ENCODE assay signal across 13 cellular contexts in genomic region chr14:20680363-20680762, GRCh38. TPM values are rescaled to one million over a fixed set of nuclear protein-coding genes. Genes with fewer than 3 reads are reported as not detected.
DNase-seq lines count a peak whose midpoint lies in the region; TF ChIP-seq lines count a peak whose summit lies in the region.
"Had no signal": no experiment of that assay in that cellular context is flagged by ENCODE, and none has a peak within 500 bp of the region (broad histone marks: within the 10 kb centered on the region; RNA-seq: fewer than 3 reads in every experiment).

No MANE protein-coding gene starts in this region.

- H3K9ac ChIP-seq in NT2/D1 (ENCODE audit: insufficient read length, low read depth): no peak overlapping the region
- no peak overlapping the region for H3K9ac ChIP-seq in smooth muscle cell (ENCODE audit: low read depth)

- DNase-seq in NT2/D1 (ENCODE audit: low read depth, low spot score): no peak
- DNase-seq in fibroblast of mammary gland (ENCODE audit: low read depth): no peak
- DNase-seq in smooth muscle cell (lab: John Stamatoyannopoulos, UW; ENCODE audit: unreplicated experiment): no peak
- no peak for DNase-seq in activated CD4-positive, alpha-beta memory T cell treated with anti-CD3 and anti-CD28 coated beads for 36 hours
- no peak for DNase-seq in 8988T
- DNase-seq in mesothelial cell of epicardium (ENCODE audit: low spot score in 2 of 2, unreplicated experiment in 2 of 2): no peak
- no peak for DNase-seq in NCI-H2227 (lab: John Stamatoyannopoulos, UW; ENCODE audit: unreplicated experiment)
- DNase-seq: NCI-H69 had no signal

- no peaks in the 10 kb centered on the region for H3K4me1 ChIP-seq in NT2/D1 (ENCODE audit: insufficient read depth, insufficient read length)
- H3K4me1 ChIP-seq in smooth muscle cell (ENCODE audit: low read depth): peaks cover 12% of the 10 kb centered on the region

- H3K27me3 ChIP-seq in NT2/D1 (ENCODE audit: insufficient read depth, insufficient read length) (no peaks in the 10 kb centered on the region), smooth muscle cell (ENCODE audit: low read depth) (no peaks in the 10 kb centered on the region)
- H3K27me3 ChIP-seq: adrenal gland, tibial nerve had no signal

- H3K4me1 Mint-ChIP-seq in activated CD4-positive, alpha-beta memory T cell treated with anti-CD3 and anti-CD28 coated beads for 36 hours (ENCODE audit: low read depth): peaks cover 36% of the 10 kb centered on the region
- H3K4me1 Mint-ChIP-seq in mesothelial cell of epicardium: peaks cover 22% of the 10 kb centered on the region

- no peak overlapping the region for H3K27ac ChIP-seq in smooth muscle cell (ENCODE audit: low read depth)

- POLR2A ChIA-PET in activated CD4-positive, alpha-beta memory T cell treated with anti-CD3 and anti-CD28 coated beads for 36 hours (lab: Charles Lee): interaction anchor here (1.8 to 2.6 kb wide), 3 partner anchors 12 to 49 kb away, joined by 5 to 12 read pairs (median 8); no protein-coding TSS in a partner anchor

- no peak overlapping the region for H3K27ac Mint-ChIP-seq in activated CD4-positive, alpha-beta memory T cell treated with anti-CD3 and anti-CD28 coated beads for 36 hours
- no peak overlapping the region for H3K27ac Mint-ChIP-seq in mesothelial cell of epicardium

- H3K79me2 ChIP-seq in smooth muscle cell (ENCODE audit: low read depth): no peaks in the 10 kb centered on the region

- H3K4me3 ChIP-seq in GM12875 (ENCODE audit: low read depth, low read length): peak overlapping the region; percentile 21
- H3K4me3 ChIP-seq in NT2/D1 (ENCODE audit: insufficient read length, low read depth): peak overlapping the region; percentile 44
- peak overlapping the region; percentile 66 for H3K4me3 ChIP-seq in fibroblast of mammary gland (ENCODE audit: control insufficient read depth, low read depth, low read length)
- peak overlapping the region; percentile 94 for H3K4me3 ChIP-seq in smooth muscle cell

- 82% methylated on average over 8 of the region's 8 CpGs for WGBS in smooth muscle cell (ENCODE audit: low lambda C conversion rate)

- H3K27me3 Mint-ChIP-seq in activated CD4-positive, alpha-beta memory T cell treated with anti-CD3 and anti-CD28 coated beads for 36 hours: no peaks in the 10 kb centered on the region
- H3K27me3 Mint-ChIP-seq in mesothelial cell of epicardium (ENCODE audit: low read depth): peaks cover 13% of the 10 kb centered on the region

- H3K4me3 Mint-ChIP-seq in activated CD4-positive, alpha-beta memory T cell treated with anti-CD3 and anti-CD28 coated beads for 36 hours: no peak overlapping the region
- H3K4me3 Mint-ChIP-seq in mesothelial cell of epicardium: no peak overlapping the region

- H3F3A ChIP-seq in smooth muscle cell (ENCODE audit: low read depth): peaks cover 32% of the 10 kb centered on the region

- peaks cover 4% of the 10 kb centered on the region for H3K36me3 Mint-ChIP-seq in activated CD4-positive, alpha-beta memory T cell treated with anti-CD3 and anti-CD28 coated beads for 36 hours
- H3K36me3 Mint-ChIP-seq in mesothelial cell of epicardium: no peaks in the 10 kb centered on the region

- peak overlapping the region; percentile 94 for H3K4me2 ChIP-seq in smooth muscle cell

- TF ChIP-seq CTCF in GM12875 (IDR thresholded peaks at IDR 0.05; ENCODE audit: borderline replicate concordance, insufficient read depth, low read depth, low read length): no peak
- TF ChIP-seq CTCF in fibroblast of mammary gland (conservative IDR thresholded peaks at IDR 0.05; ENCODE audit: control insufficient read depth, insufficient read depth, low read depth, low read length): no peak
- TF ChIP-seq CTCF in smooth muscle cell (IDR thresholded peaks at IDR 0.05; ENCODE audit: borderline replicate concordance, insufficient read depth, poor library complexity, severe bottlenecking): no peak
- TF ChIP-seq CTCF in mesothelial cell of epicardium (IDR thresholded peaks at IDR 0.05; ENCODE audit: unreplicated experiment): no peak

- H2AFZ ChIP-seq in smooth muscle cell (ENCODE audit: low read depth): peak overlapping the region; percentile 89

- no peaks in the 10 kb centered on the region for H3K9me3 Mint-ChIP-seq in activated CD4-positive, alpha-beta memory T cell treated with anti-CD3 and anti-CD28 coated beads for 36 hours
- H3K9me3 Mint-ChIP-seq in mesothelial cell of epicardium: no peaks in the 10 kb centered on the region

- CTCF ChIA-PET in activated CD4-positive, alpha-beta memory T cell treated with anti-CD3 and anti-CD28 coated beads for 36 hours (lab: Charles Lee): interaction anchor here (0.6 to 8.1 kb wide), 9 partner anchors 10 to 1054 kb away, joined by 5 to 72 read pairs (median 25); no protein-coding TSS in a partner anchor

- H3K36me3 ChIP-seq in NT2/D1 (ENCODE audit: insufficient read depth, insufficient read length, low read length) (no peaks in the 10 kb centered on the region), smooth muscle cell (ENCODE audit: low read depth) (no peaks in the 10 kb centered on the region)
- H3K36me3 ChIP-seq: adrenal gland, tibial nerve had no signal

- intact Hi-C loops in activated CD4-positive, alpha-beta memory T cell treated with anti-CD3 and anti-CD28 coated beads for 36 hours (cut with micrococcal nuclease): loop anchor here (2.0 to 5.0 kb wide), 6 partner anchors 102 to 422 kb away; partner anchors contain the start of genes METTL17, RNASE6, TEP1 and TMEM253

- H3K9me3 ChIP-seq in NT2/D1 (ENCODE audit: insufficient read depth, low read length) (no peaks in the 10 kb centered on the region), smooth muscle cell (replicated peaks; ENCODE audit: low read depth) (no peaks in the 10 kb centered on the region)
- H3K9me3 ChIP-seq: adrenal gland, tibial nerve had no signal

- H4K20me1 ChIP-seq in smooth muscle cell (ENCODE audit: low read depth): no peaks in the 10 kb centered on the region

RNA-seq across cellular contexts. Expression of gene RNASE4, which starts 4.0 kb away (rescaled TPM):
- total RNA-seq in smooth muscle cell: 34.8 and 41.8 TPM in 2 replicates
- polyA plus RNA-seq in smooth muscle cell: 20.1 and 28.6 TPM in 2 replicates
- total RNA-seq in activated CD4-positive, alpha-beta memory T cell treated with anti-CD3 and anti-CD28 coated beads for 36 hours: under 1 TPM; 0.69 to 0.70 TPM
- 4.6 to 6.2 TPM (median 5.3 TPM) in 3 replicates for total RNA-seq in mesothelial cell of epicardium

RNA-seq across cellular contexts. Expression of gene ANG, which starts 8.2 kb away (rescaled TPM):
- 7.1 and 13.8 TPM in 2 replicates for total RNA-seq in smooth muscle cell
- polyA plus RNA-seq in smooth muscle cell: 19.5 TPM in 2 replicates
- total RNA-seq in activated CD4-positive, alpha-beta memory T cell treated with anti-CD3 and anti-CD28 coated beads for 36 hours: 1 to 10 TPM; 1.1 to 2.0 TPM
- 3.7 to 5.4 TPM (median 3.8 TPM) in 3 replicates for total RNA-seq in mesothelial cell of epicardium

RNA-seq across cellular contexts. Expression of gene OR6S1, which starts 38.9 kb away (rescaled TPM):
- not detected in 2 replicates for total RNA-seq in smooth muscle cell
- not detected in 2 replicates for polyA plus RNA-seq in smooth muscle cell
- total RNA-seq in activated CD4-positive, alpha-beta memory T cell treated with anti-CD3 and anti-CD28 coated beads for 36 hours: not detected
- not detected in 3 replicates for total RNA-seq in mesothelial cell of epicardium
- total RNA-seq: adrenal gland; Daoy; T-helper 1 cell treated with Interleukin-12 subunit alpha and Interleukin-12 subunit beta and Interleukin-4 antibody, amounts not matched to agents 30 ng/mL and 1 ng/mL, for 36 hours; tibial nerve had no signal
- polyA plus RNA-seq: adrenal gland had no signal

Comparison
In these comparisons a context has a peak if more than half of its experiments do, and no peak if none do; other contexts are left out.
1. H3K4me3 ChIP-seq: peak in every context shown above with its lines; median percentile 94 in smooth muscle cell; 66 in fibroblast of mammary gland; 44 in NT2/D1; 21 in GM12875.